In the genomic region with DNA sequence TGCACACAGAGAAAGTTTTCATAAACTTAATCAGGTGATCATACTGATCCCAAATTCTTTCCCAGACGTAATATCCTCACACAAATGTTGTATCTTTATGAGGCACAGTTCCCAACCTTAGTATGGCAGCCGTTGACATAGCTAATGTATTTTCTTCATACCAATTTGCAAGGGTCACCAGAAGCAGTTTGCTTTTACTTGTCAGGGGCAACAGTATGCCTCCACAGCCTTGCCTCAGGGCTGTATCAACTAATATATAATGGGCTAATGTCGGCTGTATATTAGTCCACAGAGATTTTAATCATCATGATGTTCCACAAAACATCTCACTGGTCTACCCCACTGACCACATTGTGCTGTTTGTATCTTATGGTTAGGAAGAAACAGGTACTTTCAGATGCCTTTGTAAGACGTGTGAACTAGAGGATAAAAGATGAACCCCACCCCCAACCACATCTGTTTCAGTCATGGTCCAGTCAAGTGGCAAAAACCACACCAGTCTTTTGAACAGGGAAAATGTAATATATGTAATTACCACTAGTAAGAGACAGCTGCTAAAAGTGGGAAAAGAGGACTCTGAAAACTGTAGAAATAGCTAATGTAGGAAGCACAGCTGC, we compare ENCODE assay signal across 17 cellular contexts. TPM values are rescaled to one million over a fixed set of nuclear protein-coding genes. Genes with fewer than 3 reads are reported as not detected.
DNase-seq lines count a peak whose midpoint lies in the region; ATAC-seq and TF ChIP-seq lines count a peak whose summit lies in the region.
"Had no signal": no experiment of that assay in that cellular context is flagged by ENCODE, and none has a peak within 500 bp of the region (broad histone marks: within the 10 kb centered on the region; RNA-seq: fewer than 3 reads in every experiment).

No MANE protein-coding gene starts in this region.

- H3K4me2 ChIP-seq in MM.1S (ENCODE audit: low read depth, low read length), result no peak overlapping the region; the same call in 1 of the 2 replicates
- H3K4me2 ChIP-seq: GM23338 had no signal

- H3K27ac ChIP-seq in MM.1S (ENCODE audit: low read length), result peak overlapping the region; percentile 31; the same call in 1 of the 2 replicates
- no peak overlapping the region for H3K27ac ChIP-seq in effector memory CD4-positive, alpha-beta T cell (ENCODE audit: insufficient read depth, low read length, poor library complexity, severe bottlenecking)

- no peak overlapping the region for H3K4me3 ChIP-seq in MM.1S (ENCODE audit: low read length)
- no peak overlapping the region for H3K4me3 ChIP-seq in effector memory CD4-positive, alpha-beta T cell (ENCODE audit: insufficient read depth, low read depth, low read length, poor library complexity, severe bottlenecking)
- H3K4me3 ChIP-seq: GM23338 had no signal

- DNase-seq in MM.1S (peak; percentile 74), neural crest cell (ENCODE audit: low read depth, low spot score) (no peak), occipital lobe (lab: John Stamatoyannopoulos, UW) (no peak), retina (no peak)
- no peak for DNase-seq in effector memory CD4-positive, alpha-beta T cell
- DNase-seq: AML-193; CD4-positive, CD25-positive, alpha-beta regulatory T cell; Karpas-422; NCI-H1417; NCI-H1930; NCI-H2171; NCI-H510A treated with DMSO at 0.1 percent for 48 hours; SIG-M5 had no signal

- H3F3A ChIP-seq in MM.1S (ENCODE audit: insufficient read depth, low read length), result no peaks in the 10 kb centered on the region

- no peak overlapping the region for H3K4me3 Mint-ChIP-seq in neural crest cell
- H3K4me3 Mint-ChIP-seq: CD4-positive, CD25-positive, alpha-beta regulatory T cell; GM23338 had no signal

- H3K4me1 ChIP-seq in MM.1S (ENCODE audit: low read length), result peaks cover 11% of the 10 kb centered on the region
- no peaks in the 10 kb centered on the region for H3K4me1 ChIP-seq in effector memory CD4-positive, alpha-beta T cell (ENCODE audit: control insufficient read depth, insufficient read depth, low read length, poor library complexity, severe bottlenecking)

- H3K9ac ChIP-seq in MM.1S (ENCODE audit: low read length), result no peak overlapping the region

- H2AFZ ChIP-seq in MM.1S (ENCODE audit: low read length), result no peak overlapping the region
- H2AFZ ChIP-seq: GM23338 had no signal

- no peaks in the 10 kb centered on the region for H4K20me1 ChIP-seq in MM.1S (ENCODE audit: insufficient read depth, low read length)

- H3K36me3 Mint-ChIP-seq in neural crest cell (ENCODE audit: low read depth), result peaks cover 5% of the 10 kb centered on the region

- no peaks in the 10 kb centered on the region for H3K36me3 ChIP-seq in MM.1S (replicated peaks; ENCODE audit: insufficient read depth, low read length)
- peaks cover 9% of the 10 kb centered on the region for H3K36me3 ChIP-seq in effector memory CD4-positive, alpha-beta T cell (ENCODE audit: control insufficient read depth, insufficient read depth, low read length)

- no peaks in the 10 kb centered on the region for H3K79me2 ChIP-seq in MM.1S (ENCODE audit: low read length)

- peaks cover 4% of the 10 kb centered on the region for H3K4me1 Mint-ChIP-seq in neural crest cell
- H3K4me1 Mint-ChIP-seq: GM23338 had no signal

- H3K27me3 Mint-ChIP-seq in neural crest cell (ENCODE audit: low read depth), result no peaks in the 10 kb centered on the region
- H3K27me3 Mint-ChIP-seq: CD4-positive, CD25-positive, alpha-beta regulatory T cell had no signal

- TF ChIP-seq CTCF in MM.1S (IDR thresholded peaks at IDR 0.05; ENCODE audit: low read length) (no peak), neural crest cell (conservative IDR thresholded peaks at IDR 0.05) (no peak)

- H3K9me2 ChIP-seq in MM.1S (replicated peaks; ENCODE audit: insufficient read depth, low read length), result no peaks in the 10 kb centered on the region

- no peaks in the 10 kb centered on the region for H3K9me3 Mint-ChIP-seq in neural crest cell
- H3K9me3 Mint-ChIP-seq: CD4-positive, CD25-positive, alpha-beta regulatory T cell; GM23338 had no signal

- ATAC-seq in GM18511 (IDR thresholded peaks at IDR 0.05; ENCODE audit: unreplicated experiment) (peak; percentile 68), GM21619 (IDR thresholded peaks at IDR 0.05; ENCODE audit: unreplicated experiment) (peak; percentile 69), HG03520 (IDR thresholded peaks at IDR 0.05; ENCODE audit: unreplicated experiment) (no peak)
- ATAC-seq: GM23338 had no signal

- peak overlapping the region; percentile 64 for H3K27ac Mint-ChIP-seq in neural crest cell (ENCODE audit: unreplicated experiment)
- H3K27ac Mint-ChIP-seq: CD4-positive, CD25-positive, alpha-beta regulatory T cell; GM23338 had no signal

- no peaks in the 10 kb centered on the region for H3K27me3 ChIP-seq in MM.1S (replicated peaks; ENCODE audit: insufficient read depth, low read length)
- H3K27me3 ChIP-seq in effector memory CD4-positive, alpha-beta T cell (replicated peaks; ENCODE audit: control insufficient read depth, insufficient read depth, low read length, poor library complexity, severe bottlenecking), result no peaks in the 10 kb centered on the region

- no peaks in the 10 kb centered on the region for H3K9me3 ChIP-seq in MM.1S (replicated peaks; ENCODE audit: insufficient read depth, low read length)
- no peaks in the 10 kb centered on the region for H3K9me3 ChIP-seq in effector memory CD4-positive, alpha-beta T cell (ENCODE audit: control insufficient read depth, low read length)

RNA-seq across cellular contexts. Expression of a gene that starts 55.2 kb away (rescaled TPM):
- total RNA-seq in neural crest cell (16.1 and 18.6 TPM in 2 replicates), occipital lobe (33.7 TPM)
